Comparison of ENCODE assay signal across 8 cellular contexts in the genomic region with DNA sequence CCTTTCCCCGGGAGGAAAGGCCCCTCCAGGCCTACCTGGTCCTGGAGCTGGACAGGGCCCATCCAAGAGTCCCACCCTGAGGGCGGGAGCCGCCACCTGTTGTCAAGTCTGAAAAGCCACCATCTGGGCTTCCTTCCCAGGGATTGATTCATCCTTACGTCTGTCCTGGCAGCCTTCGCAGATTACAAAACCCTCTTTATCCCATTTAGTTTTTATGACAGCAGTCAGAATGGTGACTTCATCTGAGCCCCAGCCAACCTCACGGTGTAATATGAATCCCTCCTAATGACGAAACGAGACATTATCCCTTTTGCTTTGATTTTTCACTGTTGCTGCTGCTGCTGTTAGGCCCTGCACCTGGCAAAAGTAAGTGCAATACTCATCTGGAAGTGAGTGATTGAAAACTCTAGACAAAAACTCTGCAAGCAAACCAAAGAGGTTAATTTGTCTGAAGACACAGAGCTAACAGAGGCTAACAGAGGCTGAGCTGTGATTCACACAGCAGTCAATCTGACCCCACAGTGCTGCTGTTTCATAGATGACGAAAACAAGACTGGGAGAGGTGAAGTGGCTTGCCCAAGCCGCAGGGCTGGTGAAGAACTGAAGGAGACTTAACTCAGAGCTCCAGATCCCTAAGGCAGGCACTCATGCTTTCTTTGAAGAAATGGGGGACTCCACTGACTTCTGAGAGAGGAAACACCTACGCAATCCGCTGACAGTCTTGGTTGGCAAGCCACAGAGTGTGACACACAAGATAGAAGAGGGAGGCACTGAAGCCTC. TPM values are rescaled to one million over a fixed set of nuclear protein-coding genes. Genes with fewer than 3 reads are reported as not detected.
DNase-seq lines count a peak whose midpoint lies in the region; ATAC-seq and TF ChIP-seq lines count a peak whose summit lies in the region.

No MANE protein-coding gene starts in this region.

- ATAC-seq in GM19452 (IDR thresholded peaks at IDR 0.05; ENCODE audit: unreplicated experiment) (no peak), GM19467 (IDR thresholded peaks at IDR 0.05; ENCODE audit: unreplicated experiment) (no peak)

- H3K4me1 Mint-ChIP-seq in activated T-helper 2 cell treated with anti-CD3 and anti-CD28 coated beads, Interferon-gamma antibody, Interleukin-2, Interleukin-4, amounts not matched to agents 10 μg/mL and 5 μg/mL and 100 μg/mL, durations not matched to agents 14 hours and 24 hours and 36 hours (ENCODE audit: low read depth): no peaks in the 10 kb centered on the region

- H3K27me3 Mint-ChIP-seq in activated T-helper 2 cell treated with anti-CD3 and anti-CD28 coated beads, Interferon-gamma antibody, Interleukin-2, Interleukin-4, amounts not matched to agents 10 μg/mL and 5 μg/mL and 100 μg/mL, durations not matched to agents 14 hours and 24 hours and 36 hours (ENCODE audit: low read depth): peaks cover 17% of the 10 kb centered on the region

- no peak overlapping the region for H3K4me3 Mint-ChIP-seq in activated T-helper 2 cell treated with anti-CD3 and anti-CD28 coated beads, Interferon-gamma antibody, Interleukin-2, Interleukin-4, amounts not matched to agents 10 μg/mL and 5 μg/mL and 100 μg/mL, durations not matched to agents 14 hours and 24 hours and 36 hours (ENCODE audit: low read depth)

- no peak for TF ChIP-seq CTCF in right atrium auricular region (IDR thresholded peaks at IDR 0.05)

- intact Hi-C loops in activated T-helper 2 cell treated with anti-CD3 and anti-CD28 coated beads, Interferon-gamma antibody, Interleukin-2, Interleukin-4, amounts not matched to agents 10 μg/mL and 5 μg/mL and 100 μg/mL, durations not matched to agents 14 hours and 24 hours and 36 hours (cut with micrococcal nuclease): no loop called here

- H3K4me1 ChIP-seq in right atrium auricular region: peaks cover 0 to 29% of the 10 kb centered on the region in 2 donors

- no peaks in the 10 kb centered on the region for H3K36me3 ChIP-seq in right atrium auricular region

- no peaks in the 10 kb centered on the region for H3K36me3 Mint-ChIP-seq in activated T-helper 2 cell treated with anti-CD3 and anti-CD28 coated beads, Interferon-gamma antibody, Interleukin-2, Interleukin-4, amounts not matched to agents 10 μg/mL and 5 μg/mL and 100 μg/mL, durations not matched to agents 14 hours and 24 hours and 36 hours (ENCODE audit: low read depth)

- H3K27ac Mint-ChIP-seq in activated T-helper 2 cell treated with anti-CD3 and anti-CD28 coated beads, Interferon-gamma antibody, Interleukin-2, Interleukin-4, amounts not matched to agents 10 μg/mL and 5 μg/mL and 100 μg/mL, durations not matched to agents 14 hours and 24 hours and 36 hours: no peak overlapping the region

- H3K4me3 ChIP-seq in right atrium auricular region: no peak overlapping the region

- peak overlapping the region; percentile 66 to 79 for H3K27ac ChIP-seq in right atrium auricular region

- no peaks in the 10 kb centered on the region for H3K27me3 ChIP-seq in right atrium auricular region

- DNase-seq in COLO668 (lab: John Stamatoyannopoulos, UW; ENCODE audit: unreplicated experiment) (peak; percentile 11), NCI-H1105 (lab: John Stamatoyannopoulos, UW) (peak; percentile 81), SKM-1 (lab: John Stamatoyannopoulos, UW; ENCODE audit: unreplicated experiment) (peak; percentile 94), right atrium auricular region (ENCODE audit: low spot score) (peak; percentile 95), stromal cell of bone marrow (ENCODE audit: low read depth) (peak; percentile 94)
- DNase-seq in activated T-helper 2 cell treated with anti-CD3 and anti-CD28 coated beads, Interferon-gamma antibody, Interleukin-2, Interleukin-4, amounts not matched to agents 10 μg/mL and 5 μg/mL and 100 μg/mL, durations not matched to agents 14 hours and 24 hours and 36 hours (ENCODE audit: low spot score): no peak

- no peaks in the 10 kb centered on the region for H3K9me3 ChIP-seq in right atrium auricular region

- H3K9me3 Mint-ChIP-seq in activated T-helper 2 cell treated with anti-CD3 and anti-CD28 coated beads, Interferon-gamma antibody, Interleukin-2, Interleukin-4, amounts not matched to agents 10 μg/mL and 5 μg/mL and 100 μg/mL, durations not matched to agents 14 hours and 24 hours and 36 hours: no peaks in the 10 kb centered on the region

RNA-seq across cellular contexts. Expression of a gene that starts 30.0 kb away (rescaled TPM):
- total RNA-seq in right atrium auricular region: not detected
- not detected in 2 replicates for total RNA-seq in activated T-helper 2 cell treated with anti-CD3 and anti-CD28 coated beads, Interferon-gamma antibody, Interleukin-2, Interleukin-4, amounts not matched to agents 10 μg/mL and 5 μg/mL and 100 μg/mL, durations not matched to agents 14 hours and 24 hours and 36 hours

RNA-seq across cellular contexts. Expression of a gene that starts 45.3 kb away (rescaled TPM):
- 100 to 1,000 TPM; 156 to 324 TPM for total RNA-seq in right atrium auricular region
- 209 and 229 TPM in 2 replicates for total RNA-seq in activated T-helper 2 cell treated with anti-CD3 and anti-CD28 coated beads, Interferon-gamma antibody, Interleukin-2, Interleukin-4, amounts not matched to agents 10 μg/mL and 5 μg/mL and 100 μg/mL, durations not matched to agents 14 hours and 24 hours and 36 hours

RNA-seq across cellular contexts. Expression of a gene that starts 50.3 kb away (rescaled TPM):
- not detected for total RNA-seq in right atrium auricular region
- 1.8 and 2.4 TPM in 2 replicates for total RNA-seq in activated T-helper 2 cell treated with anti-CD3 and anti-CD28 coated beads, Interferon-gamma antibody, Interleukin-2, Interleukin-4, amounts not matched to agents 10 μg/mL and 5 μg/mL and 100 μg/mL, durations not matched to agents 14 hours and 24 hours and 36 hours

RNA-seq across cellular contexts. Expression of a gene that starts 55.1 kb away (rescaled TPM):
- 100 to 1,000 TPM; 144 to 156 TPM for total RNA-seq in right atrium auricular region
- total RNA-seq in activated T-helper 2 cell treated with anti-CD3 and anti-CD28 coated beads, Interferon-gamma antibody, Interleukin-2, Interleukin-4, amounts not matched to agents 10 μg/mL and 5 μg/mL and 100 μg/mL, durations not matched to agents 14 hours and 24 hours and 36 hours: 175 and 181 TPM in 2 replicates

RNA-seq across cellular contexts. Expression of a gene that starts 58.6 kb away (rescaled TPM):
- 1 to 10 TPM; 1.8 to 3.4 TPM for total RNA-seq in right atrium auricular region
- not detected in 2 replicates for total RNA-seq in activated T-helper 2 cell treated with anti-CD3 and anti-CD28 coated beads, Interferon-gamma antibody, Interleukin-2, Interleukin-4, amounts not matched to agents 10 μg/mL and 5 μg/mL and 100 μg/mL, durations not matched to agents 14 hours and 24 hours and 36 hours
